In genomic region chr18:59467497-59467896, GRCh38 we compare ENCODE assay signal across 27 cellular contexts.
"Had no signal": no experiment of that assay in that cellular context is flagged by ENCODE, and none has a peak within 500 bp of the region (broad histone marks: within the 10 kb centered on the region; RNA-seq: fewer than 3 reads in every experiment).

No MANE protein-coding gene starts in this region.

- H3K4me3 Mint-ChIP-seq: activated CD4-positive, alpha-beta memory T cell treated with anti-CD3 and anti-CD28 coated beads, Interleukin-2, amount 10 ng/mL, durations not matched to agents 7 days and 5 days; activated CD4-positive, alpha-beta T cell treated with anti-CD3 and anti-CD28 coated beads for 36 hours; activated CD4-positive, alpha-beta T cell treated with anti-CD3 and anti-CD28 coated beads, Interleukin-2, amount 10 ng/mL, durations not matched to agents 24 days and 14 days; activated naive CD8-positive, alpha-beta T cell; activated T-cell treated with anti-CD3 and anti-CD28 coated beads, Interleukin-2, amount 50 U/mL, for 24 hours; activated T-cell treated with anti-CD3 and anti-CD28 coated beads, Interleukin-2, amount 50 U/mL, for 72 hours; effector memory CD8-positive, alpha-beta T cell had no signal

- H3K36me3 ChIP-seq: brain microvascular endothelial cell, esophagus squamous epithelium had no signal

- H3K27ac Mint-ChIP-seq: activated CD4-positive, alpha-beta memory T cell treated with anti-CD3 and anti-CD28 coated beads, Interleukin-2, amount 10 ng/mL, durations not matched to agents 7 days and 5 days; activated CD4-positive, alpha-beta T cell treated with anti-CD3 and anti-CD28 coated beads for 36 hours; activated CD4-positive, alpha-beta T cell treated with anti-CD3 and anti-CD28 coated beads, Interleukin-2, amount 10 ng/mL, durations not matched to agents 24 days and 14 days; activated naive CD8-positive, alpha-beta T cell; activated T-cell treated with anti-CD3 and anti-CD28 coated beads, Interleukin-2, amount 50 U/mL, for 24 hours; activated T-cell treated with anti-CD3 and anti-CD28 coated beads, Interleukin-2, amount 50 U/mL, for 72 hours; effector memory CD8-positive, alpha-beta T cell had no signal

- ATAC-seq: activated CD4-positive, alpha-beta T cell treated with anti-CD3 and anti-CD28 coated beads for 36 hours; activated T-cell treated with anti-CD3 and anti-CD28 coated beads, Interleukin-2, amount 50 U/mL, for 72 hours; effector memory CD8-positive, alpha-beta T cell had no signal

- H3K27me3 Mint-ChIP-seq: activated CD4-positive, alpha-beta memory T cell treated with anti-CD3 and anti-CD28 coated beads, Interleukin-2, amount 10 ng/mL, durations not matched to agents 7 days and 5 days had no signal

- DNase-seq: activated CD4-positive, alpha-beta memory T cell treated with anti-CD3 and anti-CD28 coated beads, Interleukin-2, amount 10 ng/mL, durations not matched to agents 7 days and 5 days; activated CD4-positive, alpha-beta T cell treated with anti-CD3 and anti-CD28 coated beads for 36 hours; activated CD4-positive, alpha-beta T cell treated with anti-CD3 and anti-CD28 coated beads, Interleukin-2, amount 10 ng/mL, durations not matched to agents 24 days and 14 days; activated CD4-positive, CD25-positive, alpha-beta regulatory T cell; activated CD4-positive, CD25-positive, alpha-beta regulatory T cell treated with anti-CD3 and anti-CD28 coated beads, Interleukin-2, amount 50 U/mL, for 72 hours; activated CD8-positive, alpha-beta memory T cell treated with anti-CD3 and anti-CD28 coated beads, Interleukin-2, amount 50 U/mL, for 48 hours; activated effector memory CD4-positive, alpha-beta T cell treated with Interleukin-2 at 50 U/mL for 16 hours; activated gamma-delta T cell treated with Interleukin-2 at 50 U/mL for 16 hours; activated naive CD4-positive, alpha-beta T cell treated with anti-CD3 and anti-CD28 coated beads, Interleukin-2, amount 50 U/mL, for 16 hours; activated naive CD4-positive, alpha-beta T cell treated with Interleukin-2 at 50 U/mL for 16 hours; activated T-cell treated with anti-CD3 and anti-CD28 coated beads for 4 hours; activated T-cell treated with anti-CD3 and anti-CD28 coated beads, Interleukin-2, amount 50 U/mL, for 24 hours; activated T-cell treated with anti-CD3 and anti-CD28 coated beads, Interleukin-2, amount 50 U/mL, for 72 hours; amniotic stem cell; anterior cingulate cortex; brain microvascular endothelial cell; caudate nucleus; cortex of kidney; dermis blood vessel endothelial cell; effector CD4-positive, alpha-beta T cell; effector memory CD8-positive, alpha-beta T cell; esophagus squamous epithelium; foreskin fibroblast; head of caudate nucleus; T-helper 2 cell had no signal

- H3K4me1 Mint-ChIP-seq: activated CD4-positive, alpha-beta memory T cell treated with anti-CD3 and anti-CD28 coated beads, Interleukin-2, amount 10 ng/mL, durations not matched to agents 7 days and 5 days; activated CD4-positive, alpha-beta T cell treated with anti-CD3 and anti-CD28 coated beads for 36 hours; activated CD4-positive, alpha-beta T cell treated with anti-CD3 and anti-CD28 coated beads, Interleukin-2, amount 10 ng/mL, durations not matched to agents 24 days and 14 days had no signal

- H3K9me3 ChIP-seq: esophagus squamous epithelium had no signal

- H3K27ac ChIP-seq: brain microvascular endothelial cell, epithelial cell of prostate, esophagus squamous epithelium had no signal

- H3K4me3 ChIP-seq: esophagus squamous epithelium had no signal

- H3K9me3 Mint-ChIP-seq: activated CD4-positive, alpha-beta memory T cell treated with anti-CD3 and anti-CD28 coated beads, Interleukin-2, amount 10 ng/mL, durations not matched to agents 7 days and 5 days; activated CD4-positive, alpha-beta T cell treated with anti-CD3 and anti-CD28 coated beads, Interleukin-2, amount 10 ng/mL, durations not matched to agents 24 days and 14 days; activated T-cell treated with anti-CD3 and anti-CD28 coated beads, Interleukin-2, amount 50 U/mL, for 24 hours; activated T-cell treated with anti-CD3 and anti-CD28 coated beads, Interleukin-2, amount 50 U/mL, for 72 hours; effector memory CD8-positive, alpha-beta T cell had no signal

- H3K27me3 ChIP-seq: brain microvascular endothelial cell had no signal

- H3K36me3 Mint-ChIP-seq: activated naive CD8-positive, alpha-beta T cell had no signal
